22 cellular contexts compared by ENCODE assay signal in genomic region chr12:42162940-42163339, GRCh38. TPM values are rescaled to one million over a fixed set of nuclear protein-coding genes. Genes with fewer than 3 reads are reported as not detected.
A peak's percentile ranks its signal among the peaks of the same experiment; 100 is the strongest.
DNase-seq lines count a peak whose midpoint lies in the region; ATAC-seq, FAIRE-seq and TF ChIP-seq lines count a peak whose summit lies in the region.
"Had no signal": no experiment of that assay in that cellular context is flagged by ENCODE, and none has a peak within 500 bp of the region (broad histone marks: within the 10 kb centered on the region; RNA-seq: fewer than 3 reads in every experiment).

No MANE protein-coding gene starts in this region.

- no peak overlapping the region for H3K4me3 ChIP-seq in astrocyte (ENCODE audit: insufficient read depth, low read depth, low read length)
- H3K4me3 ChIP-seq: dorsolateral prefrontal cortex, gastroesophageal sphincter, MG63 had no signal

- H3K4me2 ChIP-seq in astrocyte (ENCODE audit: low read length): no peak overlapping the region

- H3K27ac ChIP-seq in CD4-positive, alpha-beta T cell (ENCODE audit: low read depth, low read length): no peak overlapping the region
- H3K27ac ChIP-seq in astrocyte (ENCODE audit: low read depth, low read length): no peak overlapping the region
- H3K27ac ChIP-seq: dorsolateral prefrontal cortex, gastroesophageal sphincter, RWPE1 had no signal

- POLR2A ChIA-PET in CD4-positive, alpha-beta T cell (lab: Charles Lee): no interaction called here

- CTCF ChIA-PET in CD4-positive, alpha-beta T cell (lab: Charles Lee): interaction anchor here (1.0 kb wide), 1 partner anchor 56 kb away, joined by 3 read pairs; no protein-coding TSS in a partner anchor

- peak overlapping the region; percentile 49 for H3K27ac Mint-ChIP-seq in CD4-positive, alpha-beta T cell
- H3K27ac Mint-ChIP-seq in astrocyte (ENCODE audit: unreplicated experiment): peak overlapping the region; percentile 30
- H3K27ac Mint-ChIP-seq: activated T-helper 2 cell treated with anti-CD3 and anti-CD28 coated beads, Interferon-gamma antibody, Interleukin-2, Interleukin-4, amounts not matched to agents 10 μg/mL and 5 μg/mL and 100 μg/mL, durations not matched to agents 14 hours and 24 hours and 36 hours had no signal

- no peaks in the 10 kb centered on the region for H3K9me3 ChIP-seq in CD4-positive, alpha-beta T cell (ENCODE audit: control insufficient read depth, low read length)
- no peaks in the 10 kb centered on the region for H3K9me3 ChIP-seq in astrocyte (ENCODE audit: insufficient read depth, low read depth, low read length)
- H3K9me3 ChIP-seq: gastroesophageal sphincter, MG63 had no signal

- H3K27me3 ChIP-seq in CD4-positive, alpha-beta T cell (ENCODE audit: control insufficient read depth, insufficient read depth, low read length): no peaks in the 10 kb centered on the region
- no peaks in the 10 kb centered on the region for H3K27me3 ChIP-seq in astrocyte (ENCODE audit: insufficient read depth, low read length)
- H3K27me3 ChIP-seq: dorsolateral prefrontal cortex, gastroesophageal sphincter, MG63 had no signal

- peaks cover 6% of the 10 kb centered on the region for H3K36me3 ChIP-seq in astrocyte (ENCODE audit: insufficient read depth, low read length)

- no peaks in the 10 kb centered on the region for H3K27me3 Mint-ChIP-seq in CD4-positive, alpha-beta T cell
- no peaks in the 10 kb centered on the region for H3K27me3 Mint-ChIP-seq in astrocyte (ENCODE audit: low read depth, unreplicated experiment)

- H2AFZ ChIP-seq in astrocyte (ENCODE audit: low read depth, low read length): no peak overlapping the region

- TF ChIP-seq CTCF in CD4-positive, alpha-beta T cell (IDR thresholded peaks at IDR 0.05): no peak
- no peak for TF ChIP-seq CTCF in astrocyte (IDR thresholded peaks at IDR 0.05; ENCODE audit: insufficient read depth, low read depth, low read length)

- no peaks in the 10 kb centered on the region for H3K9me3 Mint-ChIP-seq in CD4-positive, alpha-beta T cell
- H3K9me3 Mint-ChIP-seq in astrocyte (ENCODE audit: unreplicated experiment): no peaks in the 10 kb centered on the region
- H3K9me3 Mint-ChIP-seq: activated T-helper 2 cell treated with anti-CD3 and anti-CD28 coated beads, Interferon-gamma antibody, Interleukin-2, Interleukin-4, amounts not matched to agents 10 μg/mL and 5 μg/mL and 100 μg/mL, durations not matched to agents 14 hours and 24 hours and 36 hours had no signal

- no peaks in the 10 kb centered on the region for H3K79me2 ChIP-seq in astrocyte (ENCODE audit: insufficient read depth, low read length)

- no peaks in the 10 kb centered on the region for H3K4me1 ChIP-seq in astrocyte (ENCODE audit: insufficient read depth, low read length)
- H3K4me1 ChIP-seq: gastroesophageal sphincter had no signal

- no peak overlapping the region for H3K9ac ChIP-seq in astrocyte (ENCODE audit: low read length)

- peaks cover 3% of the 10 kb centered on the region for H4K20me1 ChIP-seq in astrocyte (ENCODE audit: insufficient read depth, low read length)

- no peak for ATAC-seq in CD4-positive, alpha-beta T cell (ENCODE audit: poor library complexity)
- ATAC-seq in GM21360 (IDR thresholded peaks at IDR 0.05; ENCODE audit: unreplicated experiment): no peak
- ATAC-seq: gastroesophageal sphincter; stimulated activated naive CD8-positive, alpha-beta T cell treated with anti-CD3 and anti-CD28 coated beads, Interleukin-15, Interleukin-2, amounts not matched to agents 100 U/mL and 50 U/mL, for 24 hours had no signal

- DNase-seq in CD4-positive, alpha-beta T cell: no peak
- DNase-seq in GM19239 (ENCODE audit: insufficient read length, low spot score) (no peak), astrocyte (ENCODE audit: low read depth) (no peak), myocyte (ENCODE audit: low read depth) (peak; percentile 12), retina (no peak)
- no peak for DNase-seq in stimulated activated CD4-positive, alpha-beta T cell treated with anti-CD3 and anti-CD28 coated beads, Interleukin-2, amount 100 ng/mL, for 24 hours
- DNase-seq: activated CD4-positive, CD25-positive, alpha-beta regulatory T cell treated with anti-CD3 and anti-CD28 coated beads, Interleukin-2, amount 50 U/mL, for 72 hours; Calu3; dorsolateral prefrontal cortex; erythroblast; IMR-90; kidney; MG63; NCI-H1436 treated with DMSO at 0.1 percent for 48 hours; NCI-H2171; posterior cingulate gyrus; stimulated activated naive CD8-positive, alpha-beta T cell treated with anti-CD3 and anti-CD28 coated beads, Interleukin-15, Interleukin-2, amounts not matched to agents 100 U/mL and 50 U/mL, for 24 hours had no signal

- FAIRE-seq in GM19239 (lab: Jason Lieb, UNC) (peak; percentile 55), astrocyte (lab: Jason Lieb, UNC) (no peak)
- FAIRE-seq: bronchial epithelial cell, kidney had no signal

- H3K36me3 Mint-ChIP-seq in CD4-positive, alpha-beta T cell (ENCODE audit: low read depth): peaks cover 23% of the 10 kb centered on the region
- H3K36me3 Mint-ChIP-seq in astrocyte (ENCODE audit: low read depth, unreplicated experiment): no peaks in the 10 kb centered on the region

- H3K4me3 Mint-ChIP-seq in CD4-positive, alpha-beta T cell: no peak overlapping the region
- no peak overlapping the region for H3K4me3 Mint-ChIP-seq in astrocyte (ENCODE audit: unreplicated experiment)

- peaks cover 12% of the 10 kb centered on the region for H3K4me1 Mint-ChIP-seq in CD4-positive, alpha-beta T cell (ENCODE audit: low read depth)
- H3K4me1 Mint-ChIP-seq in astrocyte (ENCODE audit: low read depth, unreplicated experiment): peaks cover 15% of the 10 kb centered on the region

- intact Hi-C loops in CD4-positive, alpha-beta T cell (cut with DNase I, micrococcal nuclease): no loop called here

RNA-seq across cellular contexts. Expression of gene GXYLT1, which starts 18.3 kb away (rescaled TPM):
- total RNA-seq in CD4-positive, alpha-beta T cell: 1 to 10 TPM; 8.0 to 8.2 TPM
- total RNA-seq in astrocyte: 21.4 and 23.1 TPM in 2 replicates
- total RNA-seq in myocyte: 4.7 and 5.0 TPM in 2 replicates
- 2.7 TPM for polyA plus RNA-seq in myocyte (2012)
